ENCODE assay signal across 2 cellular contexts in genomic region chr6:107098436-107099307, GRCh38.
TF ChIP-seq lines count a peak whose summit lies in the region.

No MANE protein-coding gene starts in this region.

TF ChIP-seq in WTC11, 78 proteins besides CTCF, POLR2A, EP300 and RAD21 (continues in another document):
- TF ChIP-seq IRF2 (CRISPR knock-in tag; IDR thresholded peaks at IDR 0.05; ENCODE audit: borderline replicate concordance, low read depth) (no peak), TEAD4 (CRISPR knock-in tag; IDR thresholded peaks at IDR 0.05) (no peak), SP1 (CRISPR knock-in tag; conservative IDR thresholded peaks at IDR 0.05) (no peak), GABPB1 (CRISPR knock-in tag; IDR thresholded peaks at IDR 0.05) (no peak), ZNF121 (CRISPR knock-in tag; IDR thresholded peaks at IDR 0.05) (no peak), ATF3 (CRISPR knock-in tag; conservative IDR thresholded peaks at IDR 0.05) (no peak), PREB (CRISPR knock-in tag; IDR thresholded peaks at IDR 0.05; ENCODE audit: borderline replicate concordance) (no peak), FOXP1 (CRISPR knock-in tag; IDR thresholded peaks at IDR 0.05; ENCODE audit: borderline replicate concordance) (no peak), ZNF138 (CRISPR knock-in tag; conservative IDR thresholded peaks at IDR 0.05) (no peak), SMAD3 (CRISPR knock-in tag; IDR thresholded peaks at IDR 0.05; ENCODE audit: borderline replicate concordance) (no peak), GRHL2 (CRISPR knock-in tag; IDR thresholded peaks at IDR 0.05; ENCODE audit: insufficient replicate concordance, severe bottlenecking) (no peak)
- TF ChIP-seq, protein P1, sequence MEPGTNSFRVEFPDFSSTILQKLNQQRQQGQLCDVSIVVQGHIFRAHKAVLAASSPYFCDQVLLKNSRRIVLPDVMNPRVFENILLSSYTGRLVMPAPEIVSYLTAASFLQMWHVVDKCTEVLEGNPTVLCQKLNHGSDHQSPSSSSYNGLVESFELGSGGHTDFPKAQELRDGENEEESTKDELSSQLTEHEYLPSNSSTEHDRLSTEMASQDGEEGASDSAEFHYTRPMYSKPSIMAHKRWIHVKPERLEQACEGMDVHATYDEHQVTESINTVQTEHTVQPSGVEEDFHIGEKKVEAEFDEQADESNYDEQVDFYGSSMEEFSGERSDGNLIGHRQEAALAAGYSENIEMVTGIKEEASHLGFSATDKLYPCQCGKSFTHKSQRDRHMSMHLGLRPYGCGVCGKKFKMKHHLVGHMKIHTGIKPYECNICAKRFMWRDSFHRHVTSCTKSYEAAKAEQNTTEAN (CRISPR knock-in tag; IDR thresholded peaks at IDR 0.05) = no peak
- TF ChIP-seq, protein P2, sequence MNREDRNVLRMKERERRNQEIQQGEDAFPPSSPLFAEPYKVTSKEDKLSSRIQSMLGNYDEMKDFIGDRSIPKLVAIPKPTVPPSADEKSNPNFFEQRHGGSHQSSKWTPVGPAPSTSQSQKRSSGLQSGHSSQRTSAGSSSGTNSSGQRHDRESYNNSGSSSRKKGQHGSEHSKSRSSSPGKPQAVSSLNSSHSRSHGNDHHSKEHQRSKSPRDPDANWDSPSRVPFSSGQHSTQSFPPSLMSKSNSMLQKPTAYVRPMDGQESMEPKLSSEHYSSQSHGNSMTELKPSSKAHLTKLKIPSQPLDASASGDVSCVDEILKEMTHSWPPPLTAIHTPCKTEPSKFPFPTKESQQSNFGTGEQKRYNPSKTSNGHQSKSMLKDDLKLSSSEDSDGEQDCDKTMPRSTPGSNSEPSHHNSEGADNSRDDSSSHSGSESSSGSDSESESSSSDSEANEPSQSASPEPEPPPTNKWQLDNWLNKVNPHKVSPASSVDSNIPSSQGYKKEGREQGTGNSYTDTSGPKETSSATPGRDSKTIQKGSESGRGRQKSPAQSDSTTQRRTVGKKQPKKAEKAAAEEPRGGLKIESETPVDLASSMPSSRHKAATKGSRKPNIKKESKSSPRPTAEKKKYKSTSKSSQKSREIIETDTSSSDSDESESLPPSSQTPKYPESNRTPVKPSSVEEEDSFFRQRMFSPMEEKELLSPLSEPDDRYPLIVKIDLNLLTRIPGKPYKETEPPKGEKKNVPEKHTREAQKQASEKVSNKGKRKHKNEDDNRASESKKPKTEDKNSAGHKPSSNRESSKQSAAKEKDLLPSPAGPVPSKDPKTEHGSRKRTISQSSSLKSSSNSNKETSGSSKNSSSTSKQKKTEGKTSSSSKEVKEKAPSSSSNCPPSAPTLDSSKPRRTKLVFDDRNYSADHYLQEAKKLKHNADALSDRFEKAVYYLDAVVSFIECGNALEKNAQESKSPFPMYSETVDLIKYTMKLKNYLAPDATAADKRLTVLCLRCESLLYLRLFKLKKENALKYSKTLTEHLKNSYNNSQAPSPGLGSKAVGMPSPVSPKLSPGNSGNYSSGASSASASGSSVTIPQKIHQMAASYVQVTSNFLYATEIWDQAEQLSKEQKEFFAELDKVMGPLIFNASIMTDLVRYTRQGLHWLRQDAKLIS (CRISPR knock-in tag; IDR thresholded peaks at IDR 0.05; ENCODE audit: borderline replicate concordance) = no peak
- TF ChIP-seq, protein P3, sequence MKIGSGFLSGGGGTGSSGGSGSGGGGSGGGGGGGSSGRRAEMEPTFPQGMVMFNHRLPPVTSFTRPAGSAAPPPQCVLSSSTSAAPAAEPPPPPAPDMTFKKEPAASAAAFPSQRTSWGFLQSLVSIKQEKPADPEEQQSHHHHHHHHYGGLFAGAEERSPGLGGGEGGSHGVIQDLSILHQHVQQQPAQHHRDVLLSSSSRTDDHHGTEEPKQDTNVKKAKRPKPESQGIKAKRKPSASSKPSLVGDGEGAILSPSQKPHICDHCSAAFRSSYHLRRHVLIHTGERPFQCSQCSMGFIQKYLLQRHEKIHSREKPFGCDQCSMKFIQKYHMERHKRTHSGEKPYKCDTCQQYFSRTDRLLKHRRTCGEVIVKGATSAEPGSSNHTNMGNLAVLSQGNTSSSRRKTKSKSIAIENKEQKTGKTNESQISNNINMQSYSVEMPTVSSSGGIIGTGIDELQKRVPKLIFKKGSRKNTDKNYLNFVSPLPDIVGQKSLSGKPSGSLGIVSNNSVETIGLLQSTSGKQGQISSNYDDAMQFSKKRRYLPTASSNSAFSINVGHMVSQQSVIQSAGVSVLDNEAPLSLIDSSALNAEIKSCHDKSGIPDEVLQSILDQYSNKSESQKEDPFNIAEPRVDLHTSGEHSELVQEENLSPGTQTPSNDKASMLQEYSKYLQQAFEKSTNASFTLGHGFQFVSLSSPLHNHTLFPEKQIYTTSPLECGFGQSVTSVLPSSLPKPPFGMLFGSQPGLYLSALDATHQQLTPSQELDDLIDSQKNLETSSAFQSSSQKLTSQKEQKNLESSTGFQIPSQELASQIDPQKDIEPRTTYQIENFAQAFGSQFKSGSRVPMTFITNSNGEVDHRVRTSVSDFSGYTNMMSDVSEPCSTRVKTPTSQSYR (CRISPR knock-in tag; IDR thresholded peaks at IDR 0.05) = no peak

TF ChIP-seq in H1, 55 proteins besides CTCF, POLR2A, EP300 and RAD21:
- TF ChIP-seq ZNF274 (IDR thresholded peaks at IDR 0.05; ENCODE audit: borderline replicate concordance, extremely low read depth, low read length) = no peak
- no peak for TF ChIP-seq CHD1 (IDR thresholded peaks at IDR 0.05; ENCODE audit: low read depth, low read length)
- TF ChIP-seq ATF3 (IDR thresholded peaks at IDR 0.05; ENCODE audit: insufficient read depth, low read depth, low read length) = no peak
- no peak for TF ChIP-seq CREB1 (IDR thresholded peaks at IDR 0.05)
- TF ChIP-seq CBX5 (IDR thresholded peaks at IDR 0.05; ENCODE audit: low read depth, low read length) = no peak
- no peak for TF ChIP-seq YY1 (IDR thresholded peaks at IDR 0.05; ENCODE audit: low read depth, low read length)
- no peak for TF ChIP-seq SAP30 (IDR thresholded peaks at IDR 0.05; ENCODE audit: insufficient read depth, insufficient replicate concordance, low read length)
- no peak for TF ChIP-seq CEBPB (IDR thresholded peaks at IDR 0.05; ENCODE audit: low read depth, low read length)
- TF ChIP-seq BCL11A (IDR thresholded peaks at IDR 0.05; ENCODE audit: low read depth in 2 of 2, low read length in 2 of 2) = no peak
- no peak for TF ChIP-seq CBX8 (IDR thresholded peaks at IDR 0.05; ENCODE audit: borderline replicate concordance, low read depth, low read length)
- TF ChIP-seq PHF8 (conservative IDR thresholded peaks at IDR 0.05; ENCODE audit: low read depth, low read length) = no peak
- no peak for TF ChIP-seq CTBP2 (IDR thresholded peaks at IDR 0.05; ENCODE audit: borderline replicate concordance, insufficient read depth, insufficient read length, low read length)
- TF ChIP-seq EZH2 (IDR thresholded peaks at IDR 0.05; ENCODE audit: low read depth, low read length, severe bottlenecking) = no peak
- TF ChIP-seq KDM5A (IDR thresholded peaks at IDR 0.05; ENCODE audit: low read length) = no peak
- no peak for TF ChIP-seq JUN (IDR thresholded peaks at IDR 0.05; ENCODE audit: low read depth, low read length)
- TF ChIP-seq SP4 (IDR thresholded peaks at IDR 0.05; ENCODE audit: low read length) = no peak
TF ChIP-seq in H1: peak in this region for 0.
